1 cellular context compared by ENCODE assay signal in the genomic region with DNA sequence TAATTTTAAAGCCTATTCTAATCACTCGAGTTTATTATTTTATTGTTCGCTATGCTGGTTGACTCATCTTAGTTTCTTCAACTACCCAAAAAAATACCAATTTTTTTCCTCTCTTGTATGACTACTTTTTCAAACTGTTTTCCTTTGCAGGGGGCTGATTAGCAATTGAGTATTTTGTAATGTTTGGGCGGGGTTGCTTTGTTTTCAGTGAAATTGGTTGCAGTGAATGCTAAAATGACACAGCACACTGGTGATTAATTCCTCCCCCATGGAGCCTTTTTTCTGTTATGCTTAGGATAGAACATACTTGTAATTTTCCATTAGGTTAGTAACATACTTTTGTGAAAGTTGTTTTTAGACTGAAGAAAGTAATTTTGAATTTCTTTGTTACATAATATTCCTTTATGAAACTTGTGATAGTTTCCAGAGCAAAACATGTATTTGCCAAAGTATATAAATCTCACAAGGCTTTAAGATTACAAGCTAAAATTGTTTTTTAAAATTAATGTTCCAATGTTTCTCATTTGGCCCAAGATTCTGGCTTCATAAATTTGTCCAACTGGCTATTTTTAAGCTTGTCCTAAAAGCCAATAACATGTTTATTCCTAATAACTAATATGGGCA.
TF ChIP-seq lines count a peak whose summit lies in the region.

No MANE protein-coding gene starts in this region.

TF ChIP-seq in WTC11, 78 proteins besides CTCF, POLR2A, EP300 and RAD21 (continued from another document):
- TF ChIP-seq, protein P1, sequence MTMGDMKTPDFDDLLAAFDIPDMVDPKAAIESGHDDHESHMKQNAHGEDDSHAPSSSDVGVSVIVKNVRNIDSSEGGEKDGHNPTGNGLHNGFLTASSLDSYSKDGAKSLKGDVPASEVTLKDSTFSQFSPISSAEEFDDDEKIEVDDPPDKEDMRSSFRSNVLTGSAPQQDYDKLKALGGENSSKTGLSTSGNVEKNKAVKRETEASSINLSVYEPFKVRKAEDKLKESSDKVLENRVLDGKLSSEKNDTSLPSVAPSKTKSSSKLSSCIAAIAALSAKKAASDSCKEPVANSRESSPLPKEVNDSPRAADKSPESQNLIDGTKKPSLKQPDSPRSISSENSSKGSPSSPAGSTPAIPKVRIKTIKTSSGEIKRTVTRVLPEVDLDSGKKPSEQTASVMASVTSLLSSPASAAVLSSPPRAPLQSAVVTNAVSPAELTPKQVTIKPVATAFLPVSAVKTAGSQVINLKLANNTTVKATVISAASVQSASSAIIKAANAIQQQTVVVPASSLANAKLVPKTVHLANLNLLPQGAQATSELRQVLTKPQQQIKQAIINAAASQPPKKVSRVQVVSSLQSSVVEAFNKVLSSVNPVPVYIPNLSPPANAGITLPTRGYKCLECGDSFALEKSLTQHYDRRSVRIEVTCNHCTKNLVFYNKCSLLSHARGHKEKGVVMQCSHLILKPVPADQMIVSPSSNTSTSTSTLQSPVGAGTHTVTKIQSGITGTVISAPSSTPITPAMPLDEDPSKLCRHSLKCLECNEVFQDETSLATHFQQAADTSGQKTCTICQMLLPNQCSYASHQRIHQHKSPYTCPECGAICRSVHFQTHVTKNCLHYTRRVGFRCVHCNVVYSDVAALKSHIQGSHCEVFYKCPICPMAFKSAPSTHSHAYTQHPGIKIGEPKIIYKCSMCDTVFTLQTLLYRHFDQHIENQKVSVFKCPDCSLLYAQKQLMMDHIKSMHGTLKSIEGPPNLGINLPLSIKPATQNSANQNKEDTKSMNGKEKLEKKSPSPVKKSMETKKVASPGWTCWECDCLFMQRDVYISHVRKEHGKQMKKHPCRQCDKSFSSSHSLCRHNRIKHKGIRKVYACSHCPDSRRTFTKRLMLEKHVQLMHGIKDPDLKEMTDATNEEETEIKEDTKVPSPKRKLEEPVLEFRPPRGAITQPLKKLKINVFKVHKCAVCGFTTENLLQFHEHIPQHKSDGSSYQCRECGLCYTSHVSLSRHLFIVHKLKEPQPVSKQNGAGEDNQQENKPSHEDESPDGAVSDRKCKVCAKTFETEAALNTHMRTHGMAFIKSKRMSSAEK (CRISPR knock-in tag; IDR thresholded peaks at IDR 0.05; ENCODE audit: borderline replicate concordance), result no peak
- TF ChIP-seq, protein P2, sequence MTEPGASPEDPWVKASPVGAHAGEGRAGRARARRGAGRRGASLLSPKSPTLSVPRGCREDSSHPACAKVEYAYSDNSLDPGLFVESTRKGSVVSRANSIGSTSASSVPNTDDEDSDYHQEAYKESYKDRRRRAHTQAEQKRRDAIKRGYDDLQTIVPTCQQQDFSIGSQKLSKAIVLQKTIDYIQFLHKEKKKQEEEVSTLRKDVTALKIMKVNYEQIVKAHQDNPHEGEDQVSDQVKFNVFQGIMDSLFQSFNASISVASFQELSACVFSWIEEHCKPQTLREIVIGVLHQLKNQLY (CRISPR knock-in tag; IDR thresholded peaks at IDR 0.05), result no peak
TF ChIP-seq in WTC11: peak in this region for 0.
